9 cellular contexts compared by ENCODE assay signal in the genomic region with DNA sequence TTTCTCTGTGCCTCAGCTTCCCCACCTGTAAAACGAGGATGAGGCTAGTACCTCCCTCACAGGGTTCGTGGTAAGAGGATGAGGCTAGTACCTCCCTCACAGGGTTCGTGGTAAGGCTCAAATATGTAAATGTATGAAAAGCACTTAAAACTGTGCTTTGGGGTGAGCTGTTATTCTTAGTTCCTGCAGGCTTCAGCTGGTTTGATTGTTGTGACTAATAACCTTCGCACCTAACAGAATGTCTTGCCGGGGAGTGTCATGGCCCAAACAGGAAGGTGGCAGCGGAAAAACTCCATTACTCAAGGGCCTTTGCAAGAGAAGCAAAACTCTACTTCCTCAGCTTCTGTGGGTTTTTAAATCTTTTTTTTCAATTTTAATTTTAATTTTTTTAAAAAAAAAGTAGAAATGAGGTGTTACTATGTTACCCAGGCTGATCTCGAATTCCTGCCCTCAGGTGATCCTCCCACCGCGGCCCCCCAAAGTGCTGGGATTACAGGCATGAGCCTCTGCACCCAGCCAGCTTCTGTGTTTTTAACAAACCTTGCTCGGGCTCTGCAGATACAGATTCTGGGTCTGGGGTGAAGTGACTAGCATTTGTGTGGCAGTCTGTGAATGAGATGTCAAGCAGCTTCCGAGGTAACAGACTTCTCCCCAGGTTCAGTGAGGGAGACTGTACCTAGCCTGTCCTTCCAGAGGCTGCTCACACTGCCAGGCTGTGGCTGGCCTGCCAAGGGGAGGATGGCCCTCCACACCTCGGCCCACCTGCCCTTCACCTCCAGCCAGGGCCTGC.
DNase-seq lines count a peak whose midpoint lies in the region; ATAC-seq, FAIRE-seq and TF ChIP-seq lines count a peak whose summit lies in the region.
"Had no signal": no experiment of that assay in that cellular context is flagged by ENCODE, and none has a peak within 500 bp of the region (broad histone marks: within the 10 kb centered on the region; RNA-seq: fewer than 3 reads in every experiment).

No MANE protein-coding gene starts in this region.

- POLR2A ChIA-PET in H1 (lab: Charles Lee; ENCODE audit: partially characterized antibody) = no interaction called here

- no peak overlapping the region for H4K8ac ChIP-seq in H1 (ENCODE audit: extremely low read depth, insufficient read depth, low read length)

- no peak for TF ChIP-seq EP300 in H1 (IDR thresholded peaks at IDR 0.05; ENCODE audit: borderline replicate concordance in 1 of 2, low read depth in 2 of 2, low read length in 2 of 2)

- H2BK15ac ChIP-seq in H1 (ENCODE audit: low read length) = no peak overlapping the region

- H3K4ac ChIP-seq in H1 (replicated peaks; ENCODE audit: insufficient read length, low read depth, low read length) = no peak overlapping the region

- WGBS in H1 (ENCODE audit: extremely low coverage in 1 of 2, insufficient coverage in 1 of 2, insufficient read length in 1 of 2, insufficient replicate concordance in 2 of 2, low coverage in 1 of 2, low lambda C conversion rate in 2 of 2, missing lambda C conversion rate in 1 of 2), 2 experiments = 81% methylated on average over 12 of the region's 12 CpGs; no CpG with 5 or more reads in 1 of the 2 experiments

- TF ChIP-seq CTCF in VCaP (conservative IDR thresholded peaks at IDR 0.05) (no peak), H1 (IDR thresholded peaks at IDR 0.05; ENCODE audit: control extremely low read depth in 1 of 3, insufficient read depth in 1 of 3, low read depth in 1 of 3, low read length in 3 of 3) (no peak)

- no peak overlapping the region for H3K9ac ChIP-seq in H1 (replicated peaks in 1 of 4; ENCODE audit: extremely low read depth in 1 of 4, low read depth in 3 of 4, low read length in 3 of 4)

- H3K14ac ChIP-seq in H1 (ENCODE audit: insufficient read length) = no peak overlapping the region

- no peak overlapping the region for H4K5ac ChIP-seq in H1 (ENCODE audit: insufficient read length, low read depth, low read length)

- H2BK20ac ChIP-seq in H1 (ENCODE audit: low read length) = no peak overlapping the region

- H3K4me2 ChIP-seq in H1 (ENCODE audit: insufficient read depth in 1 of 2, low read depth in 2 of 2, low read length in 2 of 2) = no peak overlapping the region

- H3K23me2 ChIP-seq in H1 (ENCODE audit: low read depth, low read length) = peaks cover 5% of the 10 kb centered on the region; the same call in 1 of the 2 replicates

- H2BK120ac ChIP-seq in H1 (replicated peaks; ENCODE audit: low read depth, low read length) = no peak overlapping the region

- peak overlapping the region; percentile 9 for H4K91ac ChIP-seq in H1 (replicated peaks; ENCODE audit: insufficient read length, low read length)

- no peak overlapping the region for H3K23ac ChIP-seq in H1 (ENCODE audit: insufficient read length)

- H4K20me1 ChIP-seq in H1 (replicated peaks in 1 of 2; ENCODE audit: control insufficient read depth in 1 of 2, insufficient read depth in 2 of 2, low read length in 2 of 2) = peaks cover 5 to 24% of the 10 kb centered on the region in 2 experiments

- peaks cover 14% of the 10 kb centered on the region for H3K79me1 ChIP-seq in H1 (ENCODE audit: low read depth, low read length)

- H3K18ac ChIP-seq in H1 (ENCODE audit: extremely low read depth, low read length) = 0 out of 2 replicates have a peak overlapping the region, but pooled peaks have one; percentile 25

- FAIRE-seq in H1 (lab: Jason Lieb, UNC) = no peak

- ATAC-seq in GM19035 (IDR thresholded peaks at IDR 0.05; ENCODE audit: unreplicated experiment) = peak; percentile 56
- peak; percentile 52 for ATAC-seq in HG03342 (IDR thresholded peaks at IDR 0.05; ENCODE audit: unreplicated experiment)
- no peak for ATAC-seq in HG02759 (IDR thresholded peaks at IDR 0.05; ENCODE audit: unreplicated experiment)

- no peaks in the 10 kb centered on the region for H3K36me3 ChIP-seq in H1 (ENCODE audit: control insufficient read depth in 2 of 4, insufficient read depth in 4 of 4, low read length in 3 of 4)
- H3K36me3 ChIP-seq: SJSA1 had no signal

- no peak overlapping the region for H2AFZ ChIP-seq in H1 (ENCODE audit: low read length)

- no peaks in the 10 kb centered on the region for H3K27me3 ChIP-seq in H1 (replicated peaks in 1 of 4; ENCODE audit: control insufficient read depth in 3 of 4, extremely low read depth in 1 of 4, insufficient read depth in 3 of 4, low read length in 3 of 4)

- peak overlapping the region; percentile 54; the same call in 1 of the 2 replicates for H2BK5ac ChIP-seq in H1 (ENCODE audit: low read depth, low read length)

- H3K56ac ChIP-seq in H1 (replicated peaks; ENCODE audit: insufficient read length, low read depth, low read length) = no peak overlapping the region

- peaks cover 5 to 57% (median 31%) of the 10 kb centered on the region in 4 experiments for H3K4me1 ChIP-seq in H1 (replicated peaks in 1 of 4; ENCODE audit: control insufficient read depth in 3 of 4, insufficient read depth in 4 of 4, low read length in 3 of 4)
- H3K4me1 ChIP-seq: SJSA1 had no signal

- no peaks in the 10 kb centered on the region for H3K9me3 ChIP-seq in H1 (ENCODE audit: insufficient read depth in 2 of 2, low read depth in 1 of 2, low read length in 1 of 2)
- H3K9me3 ChIP-seq: SJSA1 had no signal

- no peak overlapping the region for H3K4me3 ChIP-seq in H1 (ENCODE audit: extremely low read depth in 1 of 4, insufficient read depth in 2 of 4, low read depth in 3 of 4, low read length in 4 of 4)
- H3K4me3 ChIP-seq: lung, SJSA1 had no signal

- DNase-seq in H1 (ENCODE audit: low read depth in 1 of 2, low spot score in 2 of 2) = no peak
- peak; percentile 57 for DNase-seq in stimulated activated naive CD4-positive, alpha-beta T cell treated with Interleukin-2 at 50 U/mL for 16 hours (lab: John Stamatoyannopoulos, UW)
- DNase-seq in DMS53 treated with DMSO at 0.1 percent for 48 hours (lab: John Stamatoyannopoulos, UW; ENCODE audit: unreplicated experiment) = no peak

- H2AK5ac ChIP-seq in H1 (ENCODE audit: low read depth, low read length) = peak overlapping the region; percentile 69; the same call in 1 of the 2 replicates

- no peak overlapping the region for H2BK12ac ChIP-seq in H1 (ENCODE audit: low read depth, low read length)

- CTCF ChIA-PET in H1 (lab: Charles Lee; ENCODE audit: partially characterized antibody) = interaction anchor here (0.6 to 1.6 kb wide), 7 partner anchors 16 to 1223 kb away, joined by 3 to 5 read pairs (median 4); no protein-coding TSS in a partner anchor

- no peak for TF ChIP-seq POLR2A in H1 (IDR thresholded peaks at IDR 0.05; ENCODE audit: control extremely low read depth in 1 of 2, low read depth in 2 of 2, low read length in 2 of 2)

- H3K79me2 ChIP-seq in H1 (ENCODE audit: control insufficient read depth in 1 of 2, insufficient read depth in 2 of 2, low read length in 2 of 2) = peaks cover 0 to 84% of the 10 kb centered on the region in 2 experiments; a peak in 2 of 4 replicates

- H3K27ac ChIP-seq in VCaP (peak overlapping the region; percentile 57), H1 (ENCODE audit: low read depth, low read length) (no peak overlapping the region)
- H3K27ac ChIP-seq: SJSA1 had no signal

- no peak for TF ChIP-seq RAD21 in H1 (IDR thresholded peaks at IDR 0.05 in 1 of 2, conservative IDR thresholded peaks at IDR 0.05 in 1 of 2; ENCODE audit: low read depth in 2 of 2, low read length in 2 of 2)

TF ChIP-seq in H1, 55 proteins besides CTCF, POLR2A, EP300 and RAD21 (continues in another document):
- no peak for TF ChIP-seq TEAD4 (IDR thresholded peaks at IDR 0.05; ENCODE audit: low read depth, low read length)
- TF ChIP-seq SP4 (IDR thresholded peaks at IDR 0.05; ENCODE audit: low read length) = no peak
- TF ChIP-seq RNF2 (IDR thresholded peaks at IDR 0.05; ENCODE audit: borderline replicate concordance, low read depth, low read length, missing control alignments, poor library complexity, severe bottlenecking) = no peak
- TF ChIP-seq TAF1 (IDR thresholded peaks at IDR 0.05; ENCODE audit: low read depth, low read length) = no peak
